In genomic region chr6:97294451-97294850, GRCh38 we compare ENCODE assay signal across 2 cellular contexts.
TF ChIP-seq lines count a peak whose summit lies in the region.

No MANE protein-coding gene starts in this region.

TF ChIP-seq in SK-N-SH, 30 proteins besides CTCF, POLR2A, EP300 and RAD21 (continued from another document):
- TF ChIP-seq, protein P1, sequence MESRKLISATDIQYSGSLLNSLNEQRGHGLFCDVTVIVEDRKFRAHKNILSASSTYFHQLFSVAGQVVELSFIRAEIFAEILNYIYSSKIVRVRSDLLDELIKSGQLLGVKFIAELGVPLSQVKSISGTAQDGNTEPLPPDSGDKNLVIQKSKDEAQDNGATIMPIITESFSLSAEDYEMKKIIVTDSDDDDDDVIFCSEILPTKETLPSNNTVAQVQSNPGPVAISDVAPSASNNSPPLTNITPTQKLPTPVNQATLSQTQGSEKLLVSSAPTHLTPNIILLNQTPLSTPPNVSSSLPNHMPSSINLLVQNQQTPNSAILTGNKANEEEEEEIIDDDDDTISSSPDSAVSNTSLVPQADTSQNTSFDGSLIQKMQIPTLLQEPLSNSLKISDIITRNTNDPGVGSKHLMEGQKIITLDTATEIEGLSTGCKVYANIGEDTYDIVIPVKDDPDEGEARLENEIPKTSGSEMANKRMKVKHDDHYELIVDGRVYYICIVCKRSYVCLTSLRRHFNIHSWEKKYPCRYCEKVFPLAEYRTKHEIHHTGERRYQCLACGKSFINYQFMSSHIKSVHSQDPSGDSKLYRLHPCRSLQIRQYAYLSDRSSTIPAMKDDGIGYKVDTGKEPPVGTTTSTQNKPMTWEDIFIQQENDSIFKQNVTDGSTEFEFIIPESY (IDR thresholded peaks at IDR 0.05; ENCODE audit: borderline replicate concordance, low read depth) = no peak
TF ChIP-seq in SK-N-SH: peak in this region for 0.

TF ChIP-seq in SK-N-SH treated with all-trans-retinoic acid at 6 μM for 48 hours, 23 proteins besides CTCF, POLR2A, EP300 and RAD21 (continued from another document):
- TF ChIP-seq CREB5 (CRISPR knock-in tag; IDR thresholded peaks at IDR 0.05; ENCODE audit: low read depth) = no peak
- no peak for TF ChIP-seq PPARA (CRISPR knock-in tag; IDR thresholded peaks at IDR 0.05; ENCODE audit: borderline replicate concordance)
- no peak for TF ChIP-seq ZNF565 (CRISPR knock-in tag; conservative IDR thresholded peaks at IDR 0.05; ENCODE audit: low read depth)
- TF ChIP-seq RARB (CRISPR knock-in tag; IDR thresholded peaks at IDR 0.05) = no peak
- TF ChIP-seq TSHZ2 (CRISPR knock-in tag; IDR thresholded peaks at IDR 0.05) = no peak
- TF ChIP-seq POU6F1 (CRISPR knock-in tag; IDR thresholded peaks at IDR 0.05; ENCODE audit: borderline replicate concordance, low read depth) = no peak
- TF ChIP-seq SNAI2 (CRISPR knock-in tag; IDR thresholded peaks at IDR 0.05) = no peak
